ENCODE assay signal across 22 cellular contexts in genomic region chr4:134139188-134139587, GRCh38.
DNase-seq lines count a peak whose midpoint lies in the region; ATAC-seq, FAIRE-seq and TF ChIP-seq lines count a peak whose summit lies in the region.
"Had no signal": no experiment of that assay in that cellular context is flagged by ENCODE, and none has a peak within 500 bp of the region (broad histone marks: within the 10 kb centered on the region; RNA-seq: fewer than 3 reads in every experiment).

No MANE protein-coding gene starts in this region.

- no peaks in the 10 kb centered on the region for H3K4me1 Mint-ChIP-seq in astrocyte (ENCODE audit: low read depth, unreplicated experiment)
- no peaks in the 10 kb centered on the region for H3K4me1 Mint-ChIP-seq in stimulated activated naive B cell treated with anti-CD40 and anti-IgM and Interleukin-4, amounts not matched to agents 10 μg/mL and 1 μg/mL and 100 μg/mL, for 72 hours
- H3K4me1 Mint-ChIP-seq: CD14-positive monocyte; CD8-positive, alpha-beta memory T cell had no signal

- H3K4me3 ChIP-seq in astrocyte (ENCODE audit: insufficient read depth, low read depth, low read length) = no peak overlapping the region
- H3K4me3 ChIP-seq: A549; BLaER1 treated with 17β-estradiol and CSF1 and Interleukin-3, amounts not matched to agents 10 nM and 100 nM; HAP-1 had no signal

- no peaks in the 10 kb centered on the region for H3K27me3 Mint-ChIP-seq in astrocyte (ENCODE audit: low read depth, unreplicated experiment)
- H3K27me3 Mint-ChIP-seq in stimulated activated naive B cell treated with anti-CD40 and anti-IgM and Interleukin-4, amounts not matched to agents 10 μg/mL and 1 μg/mL and 100 μg/mL, for 72 hours = no peaks in the 10 kb centered on the region
- H3K27me3 Mint-ChIP-seq: CD4-positive, alpha-beta T cell; CD8-positive, alpha-beta memory T cell had no signal

- no peaks in the 10 kb centered on the region for H3K79me2 ChIP-seq in astrocyte (ENCODE audit: insufficient read depth, low read length)

- H3K27ac Mint-ChIP-seq in astrocyte (ENCODE audit: unreplicated experiment) = no peak overlapping the region
- H3K27ac Mint-ChIP-seq in stimulated activated naive B cell treated with anti-CD40 and anti-IgM and Interleukin-4, amounts not matched to agents 10 μg/mL and 1 μg/mL and 100 μg/mL, for 72 hours = no peak overlapping the region
- H3K27ac Mint-ChIP-seq: CD14-positive monocyte; CD4-positive, alpha-beta T cell; CD8-positive, alpha-beta memory T cell had no signal

- no peaks in the 10 kb centered on the region for H3K36me3 Mint-ChIP-seq in astrocyte (ENCODE audit: low read depth, unreplicated experiment)
- H3K36me3 Mint-ChIP-seq in stimulated activated naive B cell treated with anti-CD40 and anti-IgM and Interleukin-4, amounts not matched to agents 10 μg/mL and 1 μg/mL and 100 μg/mL, for 72 hours = no peaks in the 10 kb centered on the region
- H3K36me3 Mint-ChIP-seq: CD14-positive monocyte; CD8-positive, alpha-beta memory T cell had no signal

- H3K27ac ChIP-seq in astrocyte (ENCODE audit: low read depth, low read length) = no peak overlapping the region
- H3K27ac ChIP-seq: A549; BLaER1 treated with 17β-estradiol and CSF1 and Interleukin-3, amounts not matched to agents 10 nM and 100 nM had no signal

- no peak overlapping the region for H2AFZ ChIP-seq in astrocyte (ENCODE audit: low read depth, low read length)

- H3K4me1 ChIP-seq in astrocyte (ENCODE audit: insufficient read depth, low read length) = no peaks in the 10 kb centered on the region
- H3K4me1 ChIP-seq: A549; BLaER1 treated with 17β-estradiol and CSF1 and Interleukin-3, amounts not matched to agents 10 nM and 100 nM had no signal

- no peaks in the 10 kb centered on the region for H3K27me3 ChIP-seq in astrocyte (ENCODE audit: insufficient read depth, low read length)
- H3K27me3 ChIP-seq: BE2C; BLaER1 treated with 17β-estradiol and CSF1 and Interleukin-3, amounts not matched to agents 10 nM and 100 nM had no signal

- DNase-seq in D721Med (ENCODE audit: insufficient read length, low spot score) (no peak), NCI-H1417 (lab: John Stamatoyannopoulos, UW) (peak in 2 of 3 experiments; percentile 21 to 86), astrocyte (ENCODE audit: low read depth) (no peak), GM12891 (ENCODE audit: insufficient read length, low spot score) (no peak)
- DNase-seq in stimulated activated CD4-positive, alpha-beta T cell treated with anti-CD3 and anti-CD28 coated beads, Interleukin-1b, Interleukin-23, amount 100 ng/mL, for 48 hours = no peak
- no peak for DNase-seq in stimulated activated naive B cell treated with anti-CD40 and anti-IgM and Interleukin-4, amounts not matched to agents 10 μg/mL and 1 μg/mL and 100 μg/mL, for 72 hours
- DNase-seq: 8988T; ACHN; AML-193; BE2C; CD4-positive, alpha-beta T cell; CD8-positive, alpha-beta memory T cell; DMS53; DMS79 treated with DMSO at 0.1 percent for 48 hours; GF-D8; GOT3 had no signal

- TF ChIP-seq CTCF in D721Med (IDR thresholded peaks at IDR 0.05; ENCODE audit: insufficient read depth, missing control alignments) = no peak
- TF ChIP-seq CTCF in astrocyte (IDR thresholded peaks at IDR 0.05; ENCODE audit: insufficient read depth, low read depth, low read length) = no peak

- no peaks in the 10 kb centered on the region for H3K9me3 Mint-ChIP-seq in astrocyte (ENCODE audit: unreplicated experiment)
- no peaks in the 10 kb centered on the region for H3K9me3 Mint-ChIP-seq in stimulated activated naive B cell treated with anti-CD40 and anti-IgM and Interleukin-4, amounts not matched to agents 10 μg/mL and 1 μg/mL and 100 μg/mL, for 72 hours
- H3K9me3 Mint-ChIP-seq: CD14-positive monocyte had no signal

- no peaks in the 10 kb centered on the region for H3K9me3 ChIP-seq in astrocyte (ENCODE audit: insufficient read depth, low read depth, low read length)
- H3K9me3 ChIP-seq: A549; BE2C; BLaER1 treated with 17β-estradiol and CSF1 and Interleukin-3, amounts not matched to agents 10 nM and 100 nM; HAP-1 had no signal

- FAIRE-seq in D721Med (lab: Jason Lieb, UNC) (peak; percentile 16), astrocyte (lab: Jason Lieb, UNC) (peak; percentile 29), GM12891 (lab: Jason Lieb, UNC) (no peak)
- FAIRE-seq: A549, GM12892, H54 had no signal

- H3K4me3 Mint-ChIP-seq in astrocyte (ENCODE audit: unreplicated experiment) = no peak overlapping the region
- H3K4me3 Mint-ChIP-seq in stimulated activated naive B cell treated with anti-CD40 and anti-IgM and Interleukin-4, amounts not matched to agents 10 μg/mL and 1 μg/mL and 100 μg/mL, for 72 hours = no peak overlapping the region
- H3K4me3 Mint-ChIP-seq: CD14-positive monocyte; CD4-positive, alpha-beta T cell; CD8-positive, alpha-beta memory T cell had no signal

- no peaks in the 10 kb centered on the region for H3K36me3 ChIP-seq in astrocyte (ENCODE audit: insufficient read depth, low read length)
- H3K36me3 ChIP-seq: BE2C; BLaER1 treated with 17β-estradiol and CSF1 and Interleukin-3, amounts not matched to agents 10 nM and 100 nM; HAP-1 had no signal

- TF ChIP-seq POLR2A in GM12891 (IDR thresholded peaks at IDR 0.05; ENCODE audit: low read depth, low read length) = no peak

- H3K4me2 ChIP-seq in astrocyte (ENCODE audit: low read length) = no peak overlapping the region
- H3K4me2 ChIP-seq: A549; BLaER1 treated with 17β-estradiol and CSF1 and Interleukin-3, amounts not matched to agents 10 nM and 100 nM had no signal

- no peak overlapping the region for H3K9ac ChIP-seq in astrocyte (ENCODE audit: low read length)
- H3K9ac ChIP-seq: BLaER1 treated with 17β-estradiol and CSF1 and Interleukin-3, amounts not matched to agents 10 nM and 100 nM had no signal

- H4K20me1 ChIP-seq in astrocyte (ENCODE audit: insufficient read depth, low read length) = no peaks in the 10 kb centered on the region
- H4K20me1 ChIP-seq: BLaER1 treated with 17β-estradiol and CSF1 and Interleukin-3, amounts not matched to agents 10 nM and 100 nM had no signal

- ATAC-seq in stimulated activated naive B cell treated with anti-CD40 and anti-IgM and Interleukin-4, amounts not matched to agents 10 μg/mL and 1 μg/mL and 100 μg/mL, for 72 hours (replicated peaks) = no peak
- ATAC-seq: A549 had no signal

TF ChIP-seq in GM12891, 5 proteins besides CTCF, POLR2A, EP300 and RAD21:
- TF ChIP-seq SPI1 (IDR thresholded peaks at IDR 0.05; ENCODE audit: low read depth, low read length) (no peak), POLR2AphosphoS5 (IDR thresholded peaks at IDR 0.05; ENCODE audit: low read depth, low read length) (no peak), TAF1 (IDR thresholded peaks at IDR 0.05; ENCODE audit: low read depth, low read length) (no peak), PAX5 (IDR thresholded peaks at IDR 0.05; ENCODE audit: insufficient read depth, low read length, severe bottlenecking) (no peak), POU2F2 (IDR thresholded peaks at IDR 0.05; ENCODE audit: low read depth, low read length) (no peak)

Comparison
In these comparisons a context has a peak if more than half of its experiments do, and no peak if none do; other contexts are left out.
1. DNase-seq: peak in NCI-H1417 (2 of 3); none in D721Med (single experiment), astrocyte (single experiment), GM12891 (single experiment), stimulated activated CD4-positive, alpha-beta T cell treated with anti-CD3 and anti-CD28 coated beads, Interleukin-1b, Interleukin-23, amount 100 ng/mL, for 48 hours (single experiment) and stimulated activated naive B cell treated with anti-CD40 and anti-IgM and Interleukin-4, amounts not matched to agents 10 μg/mL and 1 μg/mL and 100 μg/mL, for 72 hours (single experiment).